14 cellular contexts compared by ENCODE assay signal in the genomic region with DNA sequence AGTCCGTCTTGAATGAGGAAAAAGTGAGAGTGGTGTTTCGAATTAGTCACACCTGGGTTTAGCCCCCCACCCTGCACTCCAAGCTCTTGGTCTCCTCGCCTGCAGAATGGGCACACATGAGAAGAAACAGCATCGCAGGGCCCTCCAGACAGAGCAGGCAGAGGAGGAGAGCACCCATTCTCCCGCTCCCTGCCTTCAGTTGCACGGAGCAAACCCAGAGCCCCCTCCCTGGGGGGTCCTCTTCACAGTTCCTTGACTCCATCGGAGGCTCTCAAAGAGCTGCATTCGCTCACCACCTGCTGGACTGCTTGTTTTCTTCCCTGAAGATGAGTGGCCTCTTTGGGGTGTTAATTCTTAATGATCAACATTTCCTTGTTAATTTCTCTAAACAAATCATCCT. TPM values are rescaled to one million over a fixed set of nuclear protein-coding genes. Genes with fewer than 3 reads are reported as not detected.
DNase-seq lines count a peak whose midpoint lies in the region; ATAC-seq lines count a peak whose summit lies in the region.
"Had no signal": no experiment of that assay in that cellular context is flagged by ENCODE, and none has a peak within 500 bp of the region (broad histone marks: within the 10 kb centered on the region; RNA-seq: fewer than 3 reads in every experiment).

No MANE protein-coding gene starts in this region.

- no peaks in the 10 kb centered on the region for H3K9me3 ChIP-seq in BLaER1
- no peaks in the 10 kb centered on the region for H3K9me3 ChIP-seq in BLaER1 treated with 17β-estradiol and CSF1 and Interleukin-3, amounts not matched to agents 10 nM and 100 nM (replicated peaks in 1 of 11)
- H3K9me3 ChIP-seq: suprapubic skin had no signal

- no peak for DNase-seq in activated CD4-positive, alpha-beta memory T cell treated with anti-CD3 and anti-CD28 coated beads, Interleukin-2, amount 10 ng/mL, durations not matched to agents 7 days and 5 days
- DNase-seq in naive B cell (no peak), kidney glomerular epithelial cell (lab: John Stamatoyannopoulos, UW) (no peak), left cardiac atrium (no peak)
- DNase-seq: central memory CD4-positive, alpha-beta T cell; Karpas-422; NCI-H510A treated with DMSO at 0.1 percent for 48 hours; OCI-M1 had no signal

- intact Hi-C loops in left cardiac atrium (cut with DNase I), result no loop called here

- peak overlapping the region; percentile 17 for H3K9ac ChIP-seq in BLaER1
- peak overlapping the region; percentile 15 to 92 (median 80); a peak in 15 of 22 replicates for H3K9ac ChIP-seq in BLaER1 treated with 17β-estradiol and CSF1 and Interleukin-3, amounts not matched to agents 10 nM and 100 nM

- peak overlapping the region; percentile 34; the same call in 1 of the 2 replicates for H3K4me3 ChIP-seq in BLaER1
- peak overlapping the region in 4 of 10 experiments; percentile 0 to 33 (median 18); a peak in 4 of 20 replicates for H3K4me3 ChIP-seq in BLaER1 treated with 17β-estradiol and CSF1 and Interleukin-3, amounts not matched to agents 10 nM and 100 nM
- H3K4me3 ChIP-seq: suprapubic skin had no signal

- peaks cover 59% of the 10 kb centered on the region for H3K4me1 Mint-ChIP-seq in activated CD4-positive, alpha-beta memory T cell treated with anti-CD3 and anti-CD28 coated beads, Interleukin-2, amount 10 ng/mL, durations not matched to agents 7 days and 5 days
- H3K4me1 Mint-ChIP-seq in naive B cell, result peaks cover 13 to 22% (median 21%) of the 10 kb centered on the region in 3 donors

- peaks cover 75% of the 10 kb centered on the region for H3K4me1 ChIP-seq in BLaER1
- peaks cover 74 to 76% (median 76%) of the 10 kb centered on the region in 10 experiments for H3K4me1 ChIP-seq in BLaER1 treated with 17β-estradiol and CSF1 and Interleukin-3, amounts not matched to agents 10 nM and 100 nM
- H3K4me1 ChIP-seq: suprapubic skin had no signal

- peaks cover 32% of the 10 kb centered on the region for H3K36me3 ChIP-seq in BLaER1
- H3K36me3 ChIP-seq in BLaER1 treated with 17β-estradiol and CSF1 and Interleukin-3, amounts not matched to agents 10 nM and 100 nM, result peaks cover 19 to 49% (median 24%) of the 10 kb centered on the region in 11 experiments

- H3K36me3 Mint-ChIP-seq in activated CD4-positive, alpha-beta memory T cell treated with anti-CD3 and anti-CD28 coated beads, Interleukin-2, amount 10 ng/mL, durations not matched to agents 7 days and 5 days (ENCODE audit: low read depth), result peaks cover 72% of the 10 kb centered on the region
- no peaks in the 10 kb centered on the region for H3K36me3 Mint-ChIP-seq in naive B cell

- POLR2A ChIA-PET in activated CD4-positive, alpha-beta memory T cell treated with anti-CD3 and anti-CD28 coated beads, Interleukin-2, amount 10 ng/mL, durations not matched to agents 7 days and 5 days (lab: Charles Lee), result interaction anchor here (1.2 to 2.0 kb wide), 4 partner anchors 10 to 104 kb away, joined by 5 to 13 read pairs (median 6); a partner anchor contains a TSS

- H3K27ac Mint-ChIP-seq in activated CD4-positive, alpha-beta memory T cell treated with anti-CD3 and anti-CD28 coated beads, Interleukin-2, amount 10 ng/mL, durations not matched to agents 7 days and 5 days, result peak overlapping the region; percentile 56
- H3K27ac Mint-ChIP-seq in naive B cell, result peak overlapping the region; percentile 20 to 88 (median 61)

- H3K9me3 Mint-ChIP-seq in activated CD4-positive, alpha-beta memory T cell treated with anti-CD3 and anti-CD28 coated beads, Interleukin-2, amount 10 ng/mL, durations not matched to agents 7 days and 5 days, result no peaks in the 10 kb centered on the region
- peaks cover 0 to 2% (median 0%) of the 10 kb centered on the region in 7 donors for H3K9me3 Mint-ChIP-seq in naive B cell

- no peak for ATAC-seq in naive B cell (ENCODE audit: low read depth in 2 of 2)
- ATAC-seq in HG03565 (IDR thresholded peaks at IDR 0.05; ENCODE audit: unreplicated experiment), result no peak
- ATAC-seq in left cardiac atrium, result no peak

- no peaks in the 10 kb centered on the region for H3K27me3 ChIP-seq in BLaER1
- H3K27me3 ChIP-seq in BLaER1 treated with 17β-estradiol and CSF1 and Interleukin-3, amounts not matched to agents 10 nM and 100 nM, result no peaks in the 10 kb centered on the region

- peak overlapping the region; percentile 97 for H3K4me2 ChIP-seq in BLaER1
- peak overlapping the region; percentile 97 to 100 (median 99) for H3K4me2 ChIP-seq in BLaER1 treated with 17β-estradiol and CSF1 and Interleukin-3, amounts not matched to agents 10 nM and 100 nM

- H3K27ac ChIP-seq in BLaER1, result peak overlapping the region; percentile 92
- peak overlapping the region; percentile 15 to 97 (median 87); a peak in 21 of 22 replicates for H3K27ac ChIP-seq in BLaER1 treated with 17β-estradiol and CSF1 and Interleukin-3, amounts not matched to agents 10 nM and 100 nM
- H3K27ac ChIP-seq: suprapubic skin had no signal

- CTCF ChIA-PET in activated CD4-positive, alpha-beta memory T cell treated with anti-CD3 and anti-CD28 coated beads, Interleukin-2, amount 10 ng/mL, durations not matched to agents 7 days and 5 days (lab: Charles Lee), result interaction anchor here (1.0 to 2.4 kb wide), 4 partner anchors 23 to 36 kb away, joined by 3 to 21 read pairs (median 4); no protein-coding TSS in a partner anchor

- no peak overlapping the region for H3K4me3 Mint-ChIP-seq in activated CD4-positive, alpha-beta memory T cell treated with anti-CD3 and anti-CD28 coated beads, Interleukin-2, amount 10 ng/mL, durations not matched to agents 7 days and 5 days
- H3K4me3 Mint-ChIP-seq in naive B cell, result peak overlapping the region in 3 of 8 donors; percentile 8 to 61 (median 50)

- peaks cover 5% of the 10 kb centered on the region; the same call in 1 of the 2 replicates for H4K20me1 ChIP-seq in BLaER1
- H4K20me1 ChIP-seq in BLaER1 treated with 17β-estradiol and CSF1 and Interleukin-3, amounts not matched to agents 10 nM and 100 nM, result peaks cover 0 to 31% (median 9%) of the 10 kb centered on the region in 11 experiments; a peak in 9 of 22 replicates

- no peaks in the 10 kb centered on the region for H3K27me3 Mint-ChIP-seq in activated CD4-positive, alpha-beta memory T cell treated with anti-CD3 and anti-CD28 coated beads, Interleukin-2, amount 10 ng/mL, durations not matched to agents 7 days and 5 days
- H3K27me3 Mint-ChIP-seq in naive B cell, result peaks cover 0 to 25% (median 8%) of the 10 kb centered on the region in 3 donors

RNA-seq across cellular contexts. Expression of a gene that starts 5.1 kb away (rescaled TPM):
- 100 to 1,000 TPM; 178 to 182 TPM for total RNA-seq in activated CD4-positive, alpha-beta memory T cell treated with anti-CD3 and anti-CD28 coated beads, Interleukin-2, amount 10 ng/mL, durations not matched to agents 7 days and 5 days
- polyA plus RNA-seq in naive B cell (ENCODE audit: low read depth in 6 of 6), result 1 to 10 TPM in 5 of 6 donors, under 1 TPM in 1; 0.65 to 4.6 (median 2.7) TPM
- 1 to 10 TPM; 1.7 to 2.7 TPM for total RNA-seq in left cardiac atrium
- total RNA-seq: pulmonary artery endothelial cell had no signal
- polyA plus RNA-seq: BJ had no signal

RNA-seq across cellular contexts. Expression of a gene that starts 38.4 kb away (rescaled TPM):
- total RNA-seq in activated CD4-positive, alpha-beta memory T cell treated with anti-CD3 and anti-CD28 coated beads, Interleukin-2, amount 10 ng/mL, durations not matched to agents 7 days and 5 days, result 10 to 100 TPM; 44.1 to 46.5 TPM
- 10 to 100 TPM; 41.4 to 71.6 (median 48.7) TPM for polyA plus RNA-seq in naive B cell (ENCODE audit: low read depth in 6 of 6)
- total RNA-seq in left cardiac atrium, result 10 to 100 TPM; 47.0 to 52.2 TPM

Comparison
In these comparisons a context has a peak if more than half of its experiments do, and no peak if none do; other contexts are left out.
1. RNA of a gene that starts 5.1 kb away (total RNA-seq): 178 to 182 TPM in activated CD4-positive, alpha-beta memory T cell treated with anti-CD3 and anti-CD28 coated beads, Interleukin-2, amount 10 ng/mL, durations not matched to agents 7 days and 5 days; 1.7 to 2.7 TPM in left cardiac atrium; every median in the first group is over 10 times any median in the second.